ENCODE assay signal across 12 cellular contexts in the genomic region with DNA sequence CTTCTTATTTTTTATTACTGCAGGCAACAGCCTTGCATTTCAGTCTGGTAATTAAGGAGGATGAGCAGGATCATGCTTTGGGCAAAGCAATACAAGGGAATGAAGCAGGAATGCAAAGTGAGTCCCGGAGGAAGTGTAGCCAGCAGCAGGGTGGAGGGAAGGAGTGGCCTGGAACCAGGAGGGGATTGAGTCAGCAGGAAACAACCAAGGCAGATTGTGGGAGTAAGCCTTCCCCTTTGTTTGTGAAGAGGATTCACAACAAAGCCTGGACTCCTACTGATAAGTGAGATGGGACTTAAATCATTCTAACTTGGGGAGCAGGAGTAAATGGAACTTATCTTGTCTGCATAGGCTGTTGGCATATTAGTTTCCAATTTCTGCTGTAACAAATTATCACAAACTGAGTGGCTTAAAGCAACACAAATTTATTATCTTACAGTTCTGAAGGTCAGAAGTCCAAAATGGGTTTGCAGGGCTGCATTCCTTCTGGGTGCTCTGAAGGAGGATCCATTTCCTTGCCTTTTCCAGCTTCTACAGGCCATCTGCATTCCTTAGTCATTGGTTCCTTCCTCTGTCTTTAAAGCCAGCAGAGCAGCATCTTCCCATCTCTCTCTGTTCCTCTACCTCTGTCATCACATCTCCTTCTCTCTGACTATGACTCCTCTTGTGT.
DNase-seq lines count a peak whose midpoint lies in the region; ATAC-seq, FAIRE-seq and TF ChIP-seq lines count a peak whose summit lies in the region.
"Had no signal": no experiment of that assay in that cellular context is flagged by ENCODE, and none has a peak within 500 bp of the region (broad histone marks: within the 10 kb centered on the region; RNA-seq: fewer than 3 reads in every experiment).

No MANE protein-coding gene starts in this region.

- dilution Hi-C loops in endothelial cell of umbilical vein (cut with MboI; ENCODE audit: extremely low pct_ligation_motif_present, low sequenced_read_pairs) = no loop called here

- H3K36me3 ChIP-seq in ES-I3 (ENCODE audit: insufficient read depth, low read length) (no peaks in the 10 kb centered on the region), PC-9 (ENCODE audit: low read depth) (no peaks in the 10 kb centered on the region), endothelial cell of umbilical vein (ENCODE audit: control insufficient read depth in 2 of 2, extremely low read depth in 1 of 2, insufficient read depth in 2 of 2, low read length in 2 of 2) (no peaks in the 10 kb centered on the region), body of pancreas (replicated peaks in 1 of 2; ENCODE audit: insufficient read depth in 1 of 2, low read depth in 2 of 2) (no peaks in the 10 kb centered on the region), aorta (ENCODE audit: control insufficient read depth in 1 of 2, insufficient read depth in 2 of 2, low read length in 1 of 2) (no peaks in the 10 kb centered on the region)

- H3K9ac ChIP-seq in ES-I3 (ENCODE audit: low read depth, low read length) = peak overlapping the region; percentile 23; the same call in 1 of the 2 replicates
- no peak overlapping the region for H3K9ac ChIP-seq in endothelial cell of umbilical vein (replicated peaks; ENCODE audit: extremely low read depth, insufficient read depth, low read length)

- POLR2A ChIA-PET in PC-9 (lab: Charles Lee; ENCODE audit: unreplicated experiment) = no interaction called here
- POLR2A ChIA-PET in endothelial cell of umbilical vein (lab: Charles Lee) = no interaction called here

- intact Hi-C loops in PC-9 (cut with micrococcal nuclease; ENCODE audit: unreplicated experiment) = loop anchor here (5.0 kb wide), 1 partner anchor 75 kb away; no protein-coding TSS in a partner anchor
- intact Hi-C loops in endothelial cell of umbilical vein (cut with micrococcal nuclease) = no loop called here
- intact Hi-C loops in body of pancreas (cut with DNase I) = no loop called here
- intact Hi-C loops in aorta (cut with DNase I) = no loop called here

- H2AFZ ChIP-seq in PC-9 (no peak overlapping the region), endothelial cell of umbilical vein (ENCODE audit: low read depth, low read length) (no peak overlapping the region)

- no peak overlapping the region for H3K4me3 Mint-ChIP-seq in neural crest cell

- H3K79me2 ChIP-seq in PC-9 (ENCODE audit: low read depth) (no peaks in the 10 kb centered on the region), endothelial cell of umbilical vein (ENCODE audit: control insufficient read depth, insufficient read depth, low read length) (no peaks in the 10 kb centered on the region)

- no peaks in the 10 kb centered on the region for H3K9me3 ChIP-seq in ES-I3 (ENCODE audit: control insufficient read depth, insufficient read depth, low read length)
- H3K9me3 ChIP-seq in PC-9 (ENCODE audit: insufficient read depth, low read depth) = no peaks in the 10 kb centered on the region
- no peaks in the 10 kb centered on the region for H3K9me3 ChIP-seq in endothelial cell of umbilical vein (replicated peaks; ENCODE audit: control insufficient read depth, insufficient read depth, low read length)
- H3K9me3 ChIP-seq in body of pancreas = no peaks in the 10 kb centered on the region
- H3K9me3 ChIP-seq in aorta (ENCODE audit: control insufficient read depth, low read length) = no peaks in the 10 kb centered on the region

- H3K4me3 ChIP-seq in PC-9 (no peak overlapping the region), endothelial cell of umbilical vein (replicated peaks in 1 of 3; ENCODE audit: insufficient read depth in 1 of 3, low read depth in 1 of 3, low read length in 3 of 3) (no peak overlapping the region), body of pancreas (no peak overlapping the region), aorta (ENCODE audit: low read length in 2 of 2) (no peak overlapping the region)

- FAIRE-seq in endothelial cell of umbilical vein (lab: Jason Lieb, UNC) = peak; percentile 87
- FAIRE-seq: G401.6, TTC549 had no signal

- H3K27ac Mint-ChIP-seq in neural crest cell (ENCODE audit: unreplicated experiment) = peak overlapping the region; percentile 76

- H3K27me3 Mint-ChIP-seq in neural crest cell (ENCODE audit: low read depth) = no peaks in the 10 kb centered on the region

- no peaks in the 10 kb centered on the region for H3K9me1 ChIP-seq in endothelial cell of umbilical vein (replicated peaks; ENCODE audit: control insufficient read depth, extremely low read depth, insufficient read depth, low read length)

- peaks cover 30% of the 10 kb centered on the region for H3K4me1 ChIP-seq in ES-I3 (ENCODE audit: insufficient read depth, low read length)
- peaks cover 11% of the 10 kb centered on the region for H3K4me1 ChIP-seq in PC-9 (replicated peaks; ENCODE audit: insufficient read depth)
- peaks cover 14% of the 10 kb centered on the region for H3K4me1 ChIP-seq in endothelial cell of umbilical vein (ENCODE audit: control insufficient read depth, extremely low read depth, insufficient read depth, low read length)
- no peaks in the 10 kb centered on the region for H3K4me1 ChIP-seq in body of pancreas
- H3K4me1 ChIP-seq in aorta (ENCODE audit: control insufficient read depth in 1 of 2, insufficient read depth in 2 of 2, low read length in 2 of 2) = no peaks in the 10 kb centered on the region

- BruUV-seq in PC-9 (replicated peaks; lab: Mats Ljungman, UMichigan) = no TSS peak
- no TSS peak for BruUV-seq in endothelial cell of umbilical vein (replicated peaks; lab: Mats Ljungman, UMichigan)

- TF ChIP-seq CTCF in PC-9 (conservative IDR thresholded peaks at IDR 0.05) = no peak
- no peak for TF ChIP-seq CTCF in endothelial cell of umbilical vein (IDR thresholded peaks at IDR 0.05; ENCODE audit: extremely low read depth in 1 of 2, insufficient read depth in 1 of 2, low read depth in 1 of 2, low read length in 2 of 2)
- no peak for TF ChIP-seq CTCF in neural crest cell (conservative IDR thresholded peaks at IDR 0.05)
- no peak for TF ChIP-seq CTCF in body of pancreas (IDR thresholded peaks at IDR 0.05)

- ATAC-seq in body of pancreas = no peak
- ATAC-seq in aorta (ENCODE audit: low FRiP score) = no peak

- H3K27ac ChIP-seq in PC-9 = 0 out of 2 replicates have a peak overlapping the region, but pooled peaks have one; percentile 12
- H3K27ac ChIP-seq in endothelial cell of umbilical vein (ENCODE audit: insufficient read depth, low read depth, low read length) = no peak overlapping the region
- H3K27ac ChIP-seq in body of pancreas = no peak overlapping the region
- H3K27ac ChIP-seq in aorta (ENCODE audit: low read depth in 1 of 2, low read length in 2 of 2) = no peak overlapping the region

- WGBS in body of pancreas, 2 donors = 14 to 29% methylated on average over 1 of the region's 1 CpG
- 3% methylated on average over 1 of the region's 1 CpG for WGBS in aorta, 2 donors

- H3F3A ChIP-seq in PC-9 (ENCODE audit: insufficient read depth, low read depth) = no peaks in the 10 kb centered on the region

- peak overlapping the region; percentile 25 for H3K4me2 ChIP-seq in PC-9
- peak overlapping the region; percentile 11 for H3K4me2 ChIP-seq in endothelial cell of umbilical vein (ENCODE audit: insufficient read depth, low read length)

- H3K9me2 ChIP-seq in PC-9 (ENCODE audit: insufficient read depth) = no peaks in the 10 kb centered on the region

- CTCF ChIA-PET in PC-9 (lab: Charles Lee) = no interaction called here
- CTCF ChIA-PET in endothelial cell of umbilical vein (lab: Charles Lee) = no interaction called here

- H3K9me3 Mint-ChIP-seq in neural crest cell = no peaks in the 10 kb centered on the region

- TF ChIP-seq POLR2A in endothelial cell of umbilical vein (IDR thresholded peaks at IDR 0.05; ENCODE audit: low read depth, low read length) (no peak), body of pancreas (IDR thresholded peaks at IDR 0.05) (no peak)

- H4K20me1 ChIP-seq in PC-9 (ENCODE audit: insufficient read depth) (no peaks in the 10 kb centered on the region), endothelial cell of umbilical vein (replicated peaks; ENCODE audit: control insufficient read depth, extremely low read depth, insufficient read depth, low read length) (no peaks in the 10 kb centered on the region)

- H3K27me3 ChIP-seq in PC-9 (ENCODE audit: insufficient read depth, low read depth) (no peaks in the 10 kb centered on the region), endothelial cell of umbilical vein (ENCODE audit: control insufficient read depth in 2 of 2, insufficient read depth in 2 of 2, low read length in 2 of 2) (no peaks in the 10 kb centered on the region), body of pancreas (no peaks in the 10 kb centered on the region), aorta (ENCODE audit: control insufficient read depth in 1 of 2, insufficient read depth in 2 of 2, low read length in 1 of 2) (no peaks in the 10 kb centered on the region)

- H3K4me1 Mint-ChIP-seq in neural crest cell = peaks cover 21% of the 10 kb centered on the region

- peak in 1 of 2 experiments; percentile 34 for DNase-seq in PC-9
- peak; percentile 45 for DNase-seq in endothelial cell of umbilical vein (ENCODE audit: low read depth, low spot score)
- no peak for DNase-seq in neural crest cell (ENCODE audit: low read depth, low spot score)
- DNase-seq in hypothalamus (lab: John Stamatoyannopoulos, UW) = no peak
- DNase-seq in body of pancreas = no peak
- no peak for DNase-seq in aorta
- DNase-seq in NCI-H2196 (lab: John Stamatoyannopoulos, UW; ENCODE audit: unreplicated experiment) = no peak
- DNase-seq: activated effector memory CD4-positive, alpha-beta T cell treated with anti-CD3 and anti-CD28 coated beads, Interleukin-2, amount 50 U/mL, for 16 hours; occipital lobe had no signal

- H3K36me3 Mint-ChIP-seq in neural crest cell (ENCODE audit: low read depth) = no peaks in the 10 kb centered on the region

TF ChIP-seq in endothelial cell of umbilical vein, 7 proteins besides CTCF, POLR2A, EP300 and RAD21:
- TF ChIP-seq EZH2 (IDR thresholded peaks at IDR 0.05; ENCODE audit: borderline replicate concordance, low read depth, low read length, severe bottlenecking) (no peak), GATA2 (IDR thresholded peaks at IDR 0.05; ENCODE audit: insufficient read depth, insufficient read length, low read depth, low read length) (peak; percentile 54)
